In genomic region chr17:17827826-17828621, GRCh38 we compare ENCODE assay signal across 14 cellular contexts. TPM values are rescaled to one million over a fixed set of nuclear protein-coding genes. Genes with fewer than 3 reads are reported as not detected.
DNase-seq lines count a peak whose midpoint lies in the region; ATAC-seq and TF ChIP-seq lines count a peak whose summit lies in the region.
"Had no signal": no experiment of that assay in that cellular context is flagged by ENCODE, and none has a peak within 500 bp of the region (broad histone marks: within the 10 kb centered on the region; RNA-seq: fewer than 3 reads in every experiment).

No MANE protein-coding gene starts in this region.

- TF ChIP-seq POLR2A in prostate gland (IDR thresholded peaks at IDR 0.05): no peak

- H3K36me3 Mint-ChIP-seq in activated CD8-positive, alpha-beta T cell treated with anti-CD3 and anti-CD28 coated beads, Interleukin-2, amount 10 ng/mL, durations not matched to agents 7 days and 5 days (ENCODE audit: low read depth): peaks cover 37% of the 10 kb centered on the region

- POLR2A ChIA-PET in A673 (lab: Charles Lee; ENCODE audit: low non-redundant PET): interaction anchor here (0.6 kb wide), 1 partner anchor 41 kb away, joined by 5 read pairs; no protein-coding TSS in a partner anchor
- POLR2A ChIA-PET in activated CD8-positive, alpha-beta T cell treated with anti-CD3 and anti-CD28 coated beads, Interleukin-2, amount 10 ng/mL, durations not matched to agents 7 days and 5 days (lab: Charles Lee): interaction anchor here (0.7 to 6.9 kb wide), 2 partner anchors 9 to 18 kb away, joined by 3 to 76 read pairs; partner anchors contain the start of gene SREBF1

- no TSS peak for BruUV-seq in A673 (replicated peaks; lab: Mats Ljungman, UMichigan)

- H3K27ac Mint-ChIP-seq in activated CD8-positive, alpha-beta T cell treated with anti-CD3 and anti-CD28 coated beads, Interleukin-2, amount 10 ng/mL, durations not matched to agents 7 days and 5 days: peak overlapping the region; percentile 67
- H3K27ac Mint-ChIP-seq: stimulated activated naive CD8-positive, alpha-beta T cell treated with anti-CD3 and anti-CD28 coated beads, Interleukin-15, Interleukin-2, amounts not matched to agents 100 ng/mL and 50 ng/mL, for 24 hours had no signal

- H3K27me3 ChIP-seq in A673 (replicated peaks; ENCODE audit: insufficient read depth, low read depth, low read length, poor library complexity) (no peaks in the 10 kb centered on the region), SJCRH30 (no peaks in the 10 kb centered on the region), prostate gland (replicated peaks; ENCODE audit: insufficient read depth) (no peaks in the 10 kb centered on the region)

- H3K27ac ChIP-seq in A673 (ENCODE audit: low read depth, low read length, poor library complexity, severe bottlenecking) (peak overlapping the region; percentile 55), SJCRH30 (no peak overlapping the region), prostate gland (peak overlapping the region in 1 of 2 donors; percentile 94)
- H3K27ac ChIP-seq: lower lobe of right lung had no signal

- 79% methylated on average over 13 of the region's 13 CpGs for WGBS in prostate gland

- H3K4me3 Mint-ChIP-seq in activated CD8-positive, alpha-beta T cell treated with anti-CD3 and anti-CD28 coated beads, Interleukin-2, amount 10 ng/mL, durations not matched to agents 7 days and 5 days: no peak overlapping the region
- H3K4me3 Mint-ChIP-seq: stimulated activated naive CD8-positive, alpha-beta T cell treated with anti-CD3 and anti-CD28 coated beads, Interleukin-15, Interleukin-2, amounts not matched to agents 100 ng/mL and 50 ng/mL, for 24 hours had no signal

- intact Hi-C loops in A673 (cut with micrococcal nuclease; ENCODE audit: unreplicated experiment): no loop called here
- intact Hi-C loops in mucosa of descending colon (cut with DNase I, micrococcal nuclease): no loop called here
- intact Hi-C loops in prostate gland (cut with DNase I): no loop called here

- peaks cover 75% of the 10 kb centered on the region for H3K4me1 Mint-ChIP-seq in activated CD8-positive, alpha-beta T cell treated with anti-CD3 and anti-CD28 coated beads, Interleukin-2, amount 10 ng/mL, durations not matched to agents 7 days and 5 days (ENCODE audit: low read depth)

- H3K27me3 Mint-ChIP-seq in activated CD8-positive, alpha-beta T cell treated with anti-CD3 and anti-CD28 coated beads, Interleukin-2, amount 10 ng/mL, durations not matched to agents 7 days and 5 days (ENCODE audit: low read depth): no peaks in the 10 kb centered on the region
- H3K27me3 Mint-ChIP-seq: stimulated activated naive CD8-positive, alpha-beta T cell treated with anti-CD3 and anti-CD28 coated beads, Interleukin-15, Interleukin-2, amounts not matched to agents 100 ng/mL and 50 ng/mL, for 24 hours had no signal

- H3K36me3 ChIP-seq in A673 (ENCODE audit: insufficient read depth, low read length, poor library complexity, severe bottlenecking) (peaks cover 27% of the 10 kb centered on the region), mucosa of descending colon (ENCODE audit: low read depth) (no peaks in the 10 kb centered on the region), SJCRH30 (no peaks in the 10 kb centered on the region), prostate gland (no peaks in the 10 kb centered on the region)

- no peaks in the 10 kb centered on the region for H3K9me3 Mint-ChIP-seq in activated CD8-positive, alpha-beta T cell treated with anti-CD3 and anti-CD28 coated beads, Interleukin-2, amount 10 ng/mL, durations not matched to agents 7 days and 5 days (ENCODE audit: insufficient read depth)
- H3K9me3 Mint-ChIP-seq: stimulated activated naive CD8-positive, alpha-beta T cell treated with anti-CD3 and anti-CD28 coated beads, Interleukin-15, Interleukin-2, amounts not matched to agents 100 ng/mL and 50 ng/mL, for 24 hours had no signal

- ATAC-seq in activated CD8-positive, alpha-beta T cell treated with anti-CD3 and anti-CD28 coated beads, Interleukin-2, amount 10 ng/mL, durations not matched to agents 7 days and 5 days: no peak
- ATAC-seq in mucosa of descending colon: peak; percentile 5
- ATAC-seq: lower lobe of right lung had no signal

- CTCF ChIA-PET in A673 (lab: Charles Lee): no interaction called here
- CTCF ChIA-PET in activated CD8-positive, alpha-beta T cell treated with anti-CD3 and anti-CD28 coated beads, Interleukin-2, amount 10 ng/mL, durations not matched to agents 7 days and 5 days (lab: Charles Lee): interaction anchor here (0.7 to 1.3 kb wide), 4 partner anchors 8 to 32 kb away, joined by 3 to 4 read pairs (median 3); no protein-coding TSS in a partner anchor

- H3K4me1 ChIP-seq in A673 (ENCODE audit: insufficient read depth, low read length, poor library complexity, severe bottlenecking): peaks cover 52% of the 10 kb centered on the region
- peaks cover 62% of the 10 kb centered on the region for H3K4me1 ChIP-seq in mucosa of descending colon (ENCODE audit: low read depth)
- H3K4me1 ChIP-seq in SJCRH30: peaks cover 23% of the 10 kb centered on the region
- H3K4me1 ChIP-seq in prostate gland (replicated peaks): peaks cover 22% of the 10 kb centered on the region

- DNase-seq in A673 (ENCODE audit: low spot score) (no peak), mucosa of descending colon (no peak), SJCRH30 (no peak), prostate gland (ENCODE audit: low spot score) (no peak), hepatic stellate cell (ENCODE audit: low spot score) (no peak), HK-2 (ENCODE audit: unreplicated experiment) (no peak)
- DNase-seq in activated CD8-positive, alpha-beta T cell treated with anti-CD3 and anti-CD28 coated beads, Interleukin-2, amount 10 ng/mL, durations not matched to agents 7 days and 5 days: no peak
- DNase-seq: HCEC 1CT, Karpas-422, lower lobe of right lung, NCI-H187 treated with DMSO at 0.1 percent for 48 hours, NCI-H524 had no signal

- no peaks in the 10 kb centered on the region for H3K9me3 ChIP-seq in A673 (ENCODE audit: low read depth, low read length, poor library complexity, severe bottlenecking)
- H3K9me3 ChIP-seq in mucosa of descending colon: no peaks in the 10 kb centered on the region
- H3K9me3 ChIP-seq in SJCRH30 (replicated peaks): no peaks in the 10 kb centered on the region
- H3K9me3 ChIP-seq in prostate gland: no peaks in the 10 kb centered on the region
- H3K9me3 ChIP-seq: lower lobe of right lung had no signal

- H3K4me3 ChIP-seq in A673 (ENCODE audit: low read depth, low read length, poor library complexity, severe bottlenecking) (no peak overlapping the region), mucosa of descending colon (no peak overlapping the region), SJCRH30 (no peak overlapping the region), prostate gland (no peak overlapping the region)
- H3K4me3 ChIP-seq: lower lobe of right lung had no signal

- 0 out of 2 replicates have a peak, but pooled peaks have one; percentile 9 for TF ChIP-seq CTCF in A673 (conservative IDR thresholded peaks at IDR 0.05; ENCODE audit: low read depth, low read length)
- 0 out of 3 replicates have a peak, but pooled peaks have one; percentile 15 for TF ChIP-seq CTCF in GM12872 (IDR thresholded peaks at IDR 0.05; ENCODE audit: insufficient read depth, low read depth, low read length)
- no peak for TF ChIP-seq CTCF in mucosa of descending colon (IDR thresholded peaks at IDR 0.05)
- no peak for TF ChIP-seq CTCF in prostate gland (IDR thresholded peaks at IDR 0.05)

RNA-seq across cellular contexts. Expression of gene SREBF1, which starts 8.8 kb away (rescaled TPM):
- 240 and 328 TPM in 2 replicates for total RNA-seq in A673 (2021)
- 100 to 1,000 TPM; 212 to 254 TPM for total RNA-seq in activated CD8-positive, alpha-beta T cell treated with anti-CD3 and anti-CD28 coated beads, Interleukin-2, amount 10 ng/mL, durations not matched to agents 7 days and 5 days
- total RNA-seq in mucosa of descending colon: 100 to 1,000 TPM; 161 to 179 (median 170) TPM
- 65.3 and 74.1 TPM in 2 replicates for total RNA-seq in SJCRH30 (2014; rRNA removed; shearing (Covaris generic))
- 100 to 1,000 TPM; 134 to 299 TPM for total RNA-seq in prostate gland

Comparison
In these comparisons a context has a peak if more than half of its experiments do, and no peak if none do; other contexts are left out.
1. CTCF ChIP-seq: peak in A673 (single experiment) and GM12872 (single experiment); none in mucosa of descending colon (single experiment) and prostate gland (0 of 4).